Comparison of ENCODE assay signal across 1 cellular context in genomic region chr15:63369766-63370165, GRCh38.
TF ChIP-seq lines count a peak whose summit lies in the region.

No MANE protein-coding gene starts in this region.

TF ChIP-seq in GM23338, 12 proteins besides CTCF, POLR2A, EP300 and RAD21 (continued from another document):
- TF ChIP-seq, protein P1, sequence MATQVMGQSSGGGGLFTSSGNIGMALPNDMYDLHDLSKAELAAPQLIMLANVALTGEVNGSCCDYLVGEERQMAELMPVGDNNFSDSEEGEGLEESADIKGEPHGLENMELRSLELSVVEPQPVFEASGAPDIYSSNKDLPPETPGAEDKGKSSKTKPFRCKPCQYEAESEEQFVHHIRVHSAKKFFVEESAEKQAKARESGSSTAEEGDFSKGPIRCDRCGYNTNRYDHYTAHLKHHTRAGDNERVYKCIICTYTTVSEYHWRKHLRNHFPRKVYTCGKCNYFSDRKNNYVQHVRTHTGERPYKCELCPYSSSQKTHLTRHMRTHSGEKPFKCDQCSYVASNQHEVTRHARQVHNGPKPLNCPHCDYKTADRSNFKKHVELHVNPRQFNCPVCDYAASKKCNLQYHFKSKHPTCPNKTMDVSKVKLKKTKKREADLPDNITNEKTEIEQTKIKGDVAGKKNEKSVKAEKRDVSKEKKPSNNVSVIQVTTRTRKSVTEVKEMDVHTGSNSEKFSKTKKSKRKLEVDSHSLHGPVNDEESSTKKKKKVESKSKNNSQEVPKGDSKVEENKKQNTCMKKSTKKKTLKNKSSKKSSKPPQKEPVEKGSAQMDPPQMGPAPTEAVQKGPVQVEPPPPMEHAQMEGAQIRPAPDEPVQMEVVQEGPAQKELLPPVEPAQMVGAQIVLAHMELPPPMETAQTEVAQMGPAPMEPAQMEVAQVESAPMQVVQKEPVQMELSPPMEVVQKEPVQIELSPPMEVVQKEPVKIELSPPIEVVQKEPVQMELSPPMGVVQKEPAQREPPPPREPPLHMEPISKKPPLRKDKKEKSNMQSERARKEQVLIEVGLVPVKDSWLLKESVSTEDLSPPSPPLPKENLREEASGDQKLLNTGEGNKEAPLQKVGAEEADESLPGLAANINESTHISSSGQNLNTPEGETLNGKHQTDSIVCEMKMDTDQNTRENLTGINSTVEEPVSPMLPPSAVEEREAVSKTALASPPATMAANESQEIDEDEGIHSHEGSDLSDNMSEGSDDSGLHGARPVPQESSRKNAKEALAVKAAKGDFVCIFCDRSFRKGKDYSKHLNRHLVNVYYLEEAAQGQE (IDR thresholded peaks at IDR 0.05; ENCODE audit: unreplicated experiment) = no peak
- no peak for TF ChIP-seq ZNF114 (CRISPR knock-in tag; IDR thresholded peaks at IDR 0.05)
- no peak for TF ChIP-seq ZNF462 (CRISPR knock-in tag; IDR thresholded peaks at IDR 0.05)
- no peak for TF ChIP-seq ETS1 (IDR thresholded peaks at IDR 0.05)
- no peak for TF ChIP-seq EZH2phosphoT487 (IDR thresholded peaks at IDR 0.05; ENCODE audit: unreplicated experiment)
